ENCODE assay signal across 27 cellular contexts in genomic region chr11:120105576-120105975, GRCh38. TPM values are rescaled to one million over a fixed set of nuclear protein-coding genes. Genes with fewer than 3 reads are reported as not detected.
"Had no signal": no experiment of that assay in that cellular context is flagged by ENCODE, and none has a peak within 500 bp of the region (broad histone marks: within the 10 kb centered on the region; RNA-seq: fewer than 3 reads in every experiment).

No MANE protein-coding gene starts in this region.

- ATAC-seq: activated CD8-positive, alpha-beta memory T cell treated with anti-CD3 and anti-CD28 coated beads, Interleukin-2, amount 10 ng/mL, durations not matched to agents 7 days and 5 days; activated T-helper 17 cell treated with anti-CD3 and anti-CD28 coated beads, Interleukin-2, amount 50 U/mL, for 72 hours; Panc1; T-helper 17 cell had no signal

- DNase-seq: activated B cell treated with CpG ODN at 0.5 μM for 24 hours; activated CD4-positive, alpha-beta T cell treated with anti-CD3 and anti-CD28 coated beads for 1 hour; activated CD4-positive, alpha-beta T cell treated with anti-CD3 and anti-CD28 coated beads, Interleukin-2, amount 10 ng/mL, durations not matched to agents 24 days and 14 days; activated CD4-positive, alpha-beta T cell treated with anti-CD3 and anti-CD28 coated beads, Interleukin-2, amount 50 U/mL, for 48 hours; activated CD8-positive, alpha-beta memory T cell treated with anti-CD3 and anti-CD28 coated beads, Interleukin-2, amount 10 ng/mL, durations not matched to agents 7 days and 5 days; activated gamma-delta T cell; activated naive CD4-positive, alpha-beta T cell treated with anti-CD3 and anti-CD28 coated beads, Interleukin-2, amount 10 ng/mL, durations not matched to agents 7 days and 5 days; activated naive CD8-positive, alpha-beta T cell treated with anti-CD3 and anti-CD28 coated beads for 36 hours; activated T-cell treated with anti-CD3 and anti-CD28 coated beads, Interleukin-2, amount 50 U/mL, for 48 hours; brain microvascular endothelial cell; Kasumi-1; KBM-7; NCI-H1048; NCI-H146; NCI-H187 treated with DMSO at 0.1 percent for 48 hours; NCI-H2171; NCI-H226; NK-92 treated with Interleukin-12 subunit alpha and Interleukin-12 subunit beta, amount 100 ng/mL, for 24 hours; OCI-M1; Right ventricle myocardium superior; RPMI8226; SJCRH30; T-helper 17 cell; T-helper 9 cell had no signal

- H3K27ac ChIP-seq: brain microvascular endothelial cell, cardiac muscle cell, SJCRH30 had no signal

RNA-seq across cellular contexts. Expression of gene TRIM29, which starts 32.3 kb away (rescaled TPM):
- polyA plus RNA-seq: cardiac muscle cell had no signal
